ENCODE assay signal across 2 cellular contexts in genomic region chr1:153662269-153662668, GRCh38.
A peak's percentile ranks its signal among the peaks of the same experiment; 100 is the strongest.
TF ChIP-seq lines count a peak whose summit lies in the region.

No MANE protein-coding gene starts in this region.

TF ChIP-seq in GM23338, 12 proteins besides CTCF, POLR2A, EP300 and RAD21:
- TF ChIP-seq EZH2phosphoT487 (IDR thresholded peaks at IDR 0.05; ENCODE audit: unreplicated experiment) (no peak), ZNF114 (CRISPR knock-in tag; IDR thresholded peaks at IDR 0.05) (no peak), POLR2AphosphoS5 (IDR thresholded peaks at IDR 0.05; ENCODE audit: low read depth) (0 out of 2 replicates have a peak, but pooled peaks have one; percentile 19)
- TF ChIP-seq, protein P1, sequence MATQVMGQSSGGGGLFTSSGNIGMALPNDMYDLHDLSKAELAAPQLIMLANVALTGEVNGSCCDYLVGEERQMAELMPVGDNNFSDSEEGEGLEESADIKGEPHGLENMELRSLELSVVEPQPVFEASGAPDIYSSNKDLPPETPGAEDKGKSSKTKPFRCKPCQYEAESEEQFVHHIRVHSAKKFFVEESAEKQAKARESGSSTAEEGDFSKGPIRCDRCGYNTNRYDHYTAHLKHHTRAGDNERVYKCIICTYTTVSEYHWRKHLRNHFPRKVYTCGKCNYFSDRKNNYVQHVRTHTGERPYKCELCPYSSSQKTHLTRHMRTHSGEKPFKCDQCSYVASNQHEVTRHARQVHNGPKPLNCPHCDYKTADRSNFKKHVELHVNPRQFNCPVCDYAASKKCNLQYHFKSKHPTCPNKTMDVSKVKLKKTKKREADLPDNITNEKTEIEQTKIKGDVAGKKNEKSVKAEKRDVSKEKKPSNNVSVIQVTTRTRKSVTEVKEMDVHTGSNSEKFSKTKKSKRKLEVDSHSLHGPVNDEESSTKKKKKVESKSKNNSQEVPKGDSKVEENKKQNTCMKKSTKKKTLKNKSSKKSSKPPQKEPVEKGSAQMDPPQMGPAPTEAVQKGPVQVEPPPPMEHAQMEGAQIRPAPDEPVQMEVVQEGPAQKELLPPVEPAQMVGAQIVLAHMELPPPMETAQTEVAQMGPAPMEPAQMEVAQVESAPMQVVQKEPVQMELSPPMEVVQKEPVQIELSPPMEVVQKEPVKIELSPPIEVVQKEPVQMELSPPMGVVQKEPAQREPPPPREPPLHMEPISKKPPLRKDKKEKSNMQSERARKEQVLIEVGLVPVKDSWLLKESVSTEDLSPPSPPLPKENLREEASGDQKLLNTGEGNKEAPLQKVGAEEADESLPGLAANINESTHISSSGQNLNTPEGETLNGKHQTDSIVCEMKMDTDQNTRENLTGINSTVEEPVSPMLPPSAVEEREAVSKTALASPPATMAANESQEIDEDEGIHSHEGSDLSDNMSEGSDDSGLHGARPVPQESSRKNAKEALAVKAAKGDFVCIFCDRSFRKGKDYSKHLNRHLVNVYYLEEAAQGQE (IDR thresholded peaks at IDR 0.05; ENCODE audit: unreplicated experiment), result no peak

TF ChIP-seq in GM12878, 131 proteins besides CTCF, POLR2A, EP300 and RAD21:
- TF ChIP-seq, protein P2, sequence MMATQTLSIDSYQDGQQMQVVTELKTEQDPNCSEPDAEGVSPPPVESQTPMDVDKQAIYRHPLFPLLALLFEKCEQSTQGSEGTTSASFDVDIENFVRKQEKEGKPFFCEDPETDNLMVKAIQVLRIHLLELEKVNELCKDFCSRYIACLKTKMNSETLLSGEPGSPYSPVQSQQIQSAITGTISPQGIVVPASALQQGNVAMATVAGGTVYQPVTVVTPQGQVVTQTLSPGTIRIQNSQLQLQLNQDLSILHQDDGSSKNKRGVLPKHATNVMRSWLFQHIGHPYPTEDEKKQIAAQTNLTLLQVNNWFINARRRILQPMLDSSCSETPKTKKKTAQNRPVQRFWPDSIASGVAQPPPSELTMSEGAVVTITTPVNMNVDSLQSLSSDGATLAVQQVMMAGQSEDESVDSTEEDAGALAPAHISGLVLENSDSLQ (IDR thresholded peaks at IDR 0.05), result no peak
- no peak for TF ChIP-seq MYB (IDR thresholded peaks at IDR 0.05; ENCODE audit: borderline replicate concordance, low read depth, low read length)
- TF ChIP-seq SUZ12 (IDR thresholded peaks at IDR 0.05; ENCODE audit: unreplicated experiment), result no peak
- TF ChIP-seq, protein P3, sequence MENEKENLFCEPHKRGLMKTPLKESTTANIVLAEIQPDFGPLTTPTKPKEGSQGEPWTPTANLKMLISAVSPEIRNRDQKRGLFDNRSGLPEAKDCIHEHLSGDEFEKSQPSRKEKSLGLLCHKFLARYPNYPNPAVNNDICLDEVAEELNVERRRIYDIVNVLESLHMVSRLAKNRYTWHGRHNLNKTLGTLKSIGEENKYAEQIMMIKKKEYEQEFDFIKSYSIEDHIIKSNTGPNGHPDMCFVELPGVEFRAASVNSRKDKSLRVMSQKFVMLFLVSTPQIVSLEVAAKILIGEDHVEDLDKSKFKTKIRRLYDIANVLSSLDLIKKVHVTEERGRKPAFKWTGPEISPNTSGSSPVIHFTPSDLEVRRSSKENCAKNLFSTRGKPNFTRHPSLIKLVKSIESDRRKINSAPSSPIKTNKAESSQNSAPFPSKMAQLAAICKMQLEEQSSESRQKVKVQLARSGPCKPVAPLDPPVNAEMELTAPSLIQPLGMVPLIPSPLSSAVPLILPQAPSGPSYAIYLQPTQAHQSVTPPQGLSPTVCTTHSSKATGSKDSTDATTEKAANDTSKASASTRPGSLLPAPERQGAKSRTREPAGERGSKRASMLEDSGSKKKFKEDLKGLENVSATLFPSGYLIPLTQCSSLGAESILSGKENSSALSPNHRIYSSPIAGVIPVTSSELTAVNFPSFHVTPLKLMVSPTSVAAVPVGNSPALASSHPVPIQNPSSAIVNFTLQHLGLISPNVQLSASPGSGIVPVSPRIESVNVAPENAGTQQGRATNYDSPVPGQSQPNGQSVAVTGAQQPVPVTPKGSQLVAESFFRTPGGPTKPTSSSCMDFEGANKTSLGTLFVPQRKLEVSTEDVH (IDR thresholded peaks at IDR 0.05; ENCODE audit: low read depth, partially characterized antibody), result no peak
- TF ChIP-seq ZNF384 (IDR thresholded peaks at IDR 0.05; ENCODE audit: borderline replicate concordance, low read depth, low read length), result no peak
- TF ChIP-seq TCF3 (IDR thresholded peaks at IDR 0.05; ENCODE audit: borderline replicate concordance, insufficient read depth, low read depth, low read length), result no peak
- TF ChIP-seq ASH2L (IDR thresholded peaks at IDR 0.05; ENCODE audit: borderline replicate concordance, low read depth), result no peak
- no peak for TF ChIP-seq EED (IDR thresholded peaks at IDR 0.05; ENCODE audit: low read depth)
- no peak for TF ChIP-seq STAT3 (IDR thresholded peaks at IDR 0.05; ENCODE audit: low read depth, low read length)
- no peak for TF ChIP-seq TARDBP (IDR thresholded peaks at IDR 0.05; ENCODE audit: borderline replicate concordance)
- no peak for TF ChIP-seq SP1 (IDR thresholded peaks at IDR 0.05; ENCODE audit: low read depth, low read length)
- TF ChIP-seq ZZZ3 (IDR thresholded peaks at IDR 0.05; ENCODE audit: control insufficient read depth, insufficient read length, low read depth), result no peak
- TF ChIP-seq, protein P4, sequence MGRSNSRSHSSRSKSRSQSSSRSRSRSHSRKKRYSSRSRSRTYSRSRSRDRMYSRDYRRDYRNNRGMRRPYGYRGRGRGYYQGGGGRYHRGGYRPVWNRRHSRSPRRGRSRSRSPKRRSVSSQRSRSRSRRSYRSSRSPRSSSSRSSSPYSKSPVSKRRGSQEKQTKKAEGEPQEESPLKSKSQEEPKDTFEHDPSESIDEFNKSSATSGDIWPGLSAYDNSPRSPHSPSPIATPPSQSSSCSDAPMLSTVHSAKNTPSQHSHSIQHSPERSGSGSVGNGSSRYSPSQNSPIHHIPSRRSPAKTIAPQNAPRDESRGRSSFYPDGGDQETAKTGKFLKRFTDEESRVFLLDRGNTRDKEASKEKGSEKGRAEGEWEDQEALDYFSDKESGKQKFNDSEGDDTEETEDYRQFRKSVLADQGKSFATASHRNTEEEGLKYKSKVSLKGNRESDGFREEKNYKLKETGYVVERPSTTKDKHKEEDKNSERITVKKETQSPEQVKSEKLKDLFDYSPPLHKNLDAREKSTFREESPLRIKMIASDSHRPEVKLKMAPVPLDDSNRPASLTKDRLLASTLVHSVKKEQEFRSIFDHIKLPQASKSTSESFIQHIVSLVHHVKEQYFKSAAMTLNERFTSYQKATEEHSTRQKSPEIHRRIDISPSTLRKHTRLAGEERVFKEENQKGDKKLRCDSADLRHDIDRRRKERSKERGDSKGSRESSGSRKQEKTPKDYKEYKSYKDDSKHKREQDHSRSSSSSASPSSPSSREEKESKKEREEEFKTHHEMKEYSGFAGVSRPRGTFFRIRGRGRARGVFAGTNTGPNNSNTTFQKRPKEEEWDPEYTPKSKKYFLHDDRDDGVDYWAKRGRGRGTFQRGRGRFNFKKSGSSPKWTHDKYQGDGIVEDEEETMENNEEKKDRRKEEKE (IDR thresholded peaks at IDR 0.05), result no peak
- TF ChIP-seq CEBPB (IDR thresholded peaks at IDR 0.05; ENCODE audit: borderline replicate concordance in 1 of 2, low read depth in 2 of 2, low read length in 2 of 2), result no peak
- TF ChIP-seq, protein P5, sequence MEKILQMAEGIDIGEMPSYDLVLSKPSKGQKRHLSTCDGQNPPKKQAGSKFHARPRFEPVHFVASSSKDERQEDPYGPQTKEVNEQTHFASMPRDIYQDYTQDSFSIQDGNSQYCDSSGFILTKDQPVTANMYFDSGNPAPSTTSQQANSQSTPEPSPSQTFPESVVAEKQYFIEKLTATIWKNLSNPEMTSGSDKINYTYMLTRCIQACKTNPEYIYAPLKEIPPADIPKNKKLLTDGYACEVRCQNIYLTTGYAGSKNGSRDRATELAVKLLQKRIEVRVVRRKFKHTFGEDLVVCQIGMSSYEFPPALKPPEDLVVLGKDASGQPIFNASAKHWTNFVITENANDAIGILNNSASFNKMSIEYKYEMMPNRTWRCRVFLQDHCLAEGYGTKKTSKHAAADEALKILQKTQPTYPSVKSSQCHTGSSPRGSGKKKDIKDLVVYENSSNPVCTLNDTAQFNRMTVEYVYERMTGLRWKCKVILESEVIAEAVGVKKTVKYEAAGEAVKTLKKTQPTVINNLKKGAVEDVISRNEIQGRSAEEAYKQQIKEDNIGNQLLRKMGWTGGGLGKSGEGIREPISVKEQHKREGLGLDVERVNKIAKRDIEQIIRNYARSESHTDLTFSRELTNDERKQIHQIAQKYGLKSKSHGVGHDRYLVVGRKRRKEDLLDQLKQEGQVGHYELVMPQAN (conservative IDR thresholded peaks at IDR 0.05), result no peak
- TF ChIP-seq BACH1 (IDR thresholded peaks at IDR 0.05; ENCODE audit: borderline replicate concordance), result no peak
- TF ChIP-seq GABPA (IDR thresholded peaks at IDR 0.05; ENCODE audit: low read depth), result no peak
- TF ChIP-seq NFYA (IDR thresholded peaks at IDR 0.05; ENCODE audit: borderline replicate concordance, low read depth, low read length), result no peak
